10 cellular contexts compared by ENCODE assay signal in the genomic region with DNA sequence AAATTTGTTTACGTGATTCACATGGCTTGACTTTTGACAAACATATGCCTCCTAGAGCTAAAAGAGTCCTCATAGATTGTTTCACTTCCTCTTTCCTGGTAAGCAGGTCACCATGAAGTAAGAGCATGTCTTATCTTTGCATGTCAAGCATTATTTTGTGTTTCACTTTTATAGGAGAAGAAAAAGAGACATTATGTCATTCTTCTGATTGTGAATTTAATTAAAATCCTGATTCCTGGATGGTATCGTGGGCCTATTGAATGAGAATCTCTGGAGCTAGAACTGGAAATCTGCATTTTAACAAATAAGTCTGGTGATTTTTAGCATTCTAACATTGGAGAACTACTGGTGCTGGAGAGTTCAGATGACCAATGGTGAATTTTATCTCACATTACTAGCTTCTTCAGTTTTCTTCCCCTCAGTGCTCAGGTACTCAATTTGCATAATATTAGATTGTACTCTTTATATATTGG.
A peak's percentile ranks its signal among the peaks of the same experiment; 100 is the strongest.
DNase-seq lines count a peak whose midpoint lies in the region; ATAC-seq lines count a peak whose summit lies in the region.
"Had no signal": no experiment of that assay in that cellular context is flagged by ENCODE, and none has a peak within 500 bp of the region (broad histone marks: within the 10 kb centered on the region; RNA-seq: fewer than 3 reads in every experiment).

No MANE protein-coding gene starts in this region.

- peak; percentile 81 for DNase-seq in Karpas-422
- no peak for DNase-seq in cerebellar nuclear complex (lab: John Stamatoyannopoulos, UW)
- no peak for DNase-seq in midbrain (lab: John Stamatoyannopoulos, UW)
- DNase-seq in UCSD-AML1 (lab: John Stamatoyannopoulos, UW; ENCODE audit: unreplicated experiment) = no peak
- DNase-seq in GOT3 (lab: John Stamatoyannopoulos, UW) = no peak
- DNase-seq: retina, upper lobe of left lung had no signal

- H3K79me2 ChIP-seq in Karpas-422 (ENCODE audit: low read length) = no peaks in the 10 kb centered on the region

- H3K27me3 ChIP-seq in Karpas-422 (ENCODE audit: low read length) = no peaks in the 10 kb centered on the region
- H3K27me3 ChIP-seq in mononuclear cell (ENCODE audit: insufficient read depth, low read length) = no peaks in the 10 kb centered on the region
- H3K27me3 ChIP-seq: upper lobe of left lung had no signal

- ATAC-seq in GM18868 (IDR thresholded peaks at IDR 0.05; ENCODE audit: unreplicated experiment) (peak; percentile 98), HG02571 (IDR thresholded peaks at IDR 0.05; ENCODE audit: unreplicated experiment) (peak; percentile 98)

- H3K9me2 ChIP-seq in Karpas-422 (replicated peaks; ENCODE audit: insufficient read depth, low read length) = no peaks in the 10 kb centered on the region

- H3K27ac ChIP-seq in Karpas-422 (ENCODE audit: low read length) = peak overlapping the region; percentile 17; the same call in 1 of the 2 replicates
- H3K27ac ChIP-seq: upper lobe of left lung had no signal

- H3K4me3 ChIP-seq in Karpas-422 (ENCODE audit: low read length) (peak overlapping the region; percentile 50), mononuclear cell (ENCODE audit: low read length) (peak overlapping the region; percentile 22)
- H3K4me3 ChIP-seq: upper lobe of left lung had no signal

- no peaks in the 10 kb centered on the region for H4K20me1 ChIP-seq in Karpas-422 (ENCODE audit: insufficient read depth, low read depth, low read length)

- H3K9me3 ChIP-seq in Karpas-422 (ENCODE audit: low read length) (no peaks in the 10 kb centered on the region), mononuclear cell (ENCODE audit: low read depth, low read length) (no peaks in the 10 kb centered on the region)
- H3K9me3 ChIP-seq: upper lobe of left lung had no signal

- no peaks in the 10 kb centered on the region for H3K36me3 ChIP-seq in Karpas-422 (ENCODE audit: insufficient read depth, low read length)
- H3K36me3 ChIP-seq: upper lobe of left lung had no signal

- no peak overlapping the region for H3K9ac ChIP-seq in Karpas-422 (ENCODE audit: low read length)

- peaks cover 20% of the 10 kb centered on the region for H3K4me1 ChIP-seq in Karpas-422 (ENCODE audit: low read length)
- H3K4me1 ChIP-seq in mononuclear cell (ENCODE audit: insufficient read depth, low read length) = peaks cover 22% of the 10 kb centered on the region
- H3K4me1 ChIP-seq: upper lobe of left lung had no signal

- no peak overlapping the region for H2AFZ ChIP-seq in Karpas-422 (ENCODE audit: low read length)

- peak overlapping the region; percentile 61 for H3K4me2 ChIP-seq in Karpas-422 (ENCODE audit: low read depth, low read length, poor library complexity, severe bottlenecking)
